1 cellular context compared by ENCODE assay signal in genomic region chr1:23341829-23342697, GRCh38.
TF ChIP-seq lines count a peak whose summit lies in the region.

No MANE protein-coding gene starts in this region.

TF ChIP-seq in GM23338, 12 proteins besides CTCF, POLR2A, EP300 and RAD21 (continued from another document):
- no peak for TF ChIP-seq ZNF462 (CRISPR knock-in tag; IDR thresholded peaks at IDR 0.05)
- TF ChIP-seq NANOG (IDR thresholded peaks at IDR 0.05; ENCODE audit: borderline replicate concordance) = no peak
